ENCODE assay signal across 15 cellular contexts in the genomic region with DNA sequence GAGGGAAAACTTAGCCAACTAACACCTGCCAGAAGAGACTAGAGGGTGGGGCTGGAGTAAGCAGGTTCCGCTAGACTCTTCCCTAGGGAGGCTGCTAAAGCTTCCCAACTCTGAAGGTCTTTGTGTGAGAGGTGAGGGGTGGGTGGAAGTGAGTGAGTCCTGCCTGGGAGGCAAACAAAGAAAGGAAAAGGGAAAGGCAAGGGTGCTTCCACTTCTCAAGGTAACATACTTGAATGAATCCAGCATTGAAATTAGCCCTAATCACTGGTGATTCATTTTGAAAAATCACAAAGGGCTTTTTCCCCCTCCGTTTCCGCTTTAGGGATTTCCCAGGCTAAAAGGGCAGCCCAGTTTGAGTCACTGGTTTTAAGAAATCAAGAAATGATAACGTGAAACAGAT.
DNase-seq lines count a peak whose midpoint lies in the region; ATAC-seq and TF ChIP-seq lines count a peak whose summit lies in the region.
"Had no signal": no experiment of that assay in that cellular context is flagged by ENCODE, and none has a peak within 500 bp of the region (broad histone marks: within the 10 kb centered on the region; RNA-seq: fewer than 3 reads in every experiment).

No MANE protein-coding gene starts in this region.

- H3K4me3 ChIP-seq in body of pancreas (no peak overlapping the region), heart right ventricle (no peak overlapping the region), psoas muscle (no peak overlapping the region), upper lobe of left lung (no peak overlapping the region)
- H3K4me3 ChIP-seq: coronary artery had no signal

- H3K36me3 ChIP-seq in body of pancreas (replicated peaks in 1 of 2; ENCODE audit: insufficient read depth in 1 of 2, low read depth in 2 of 2) = no peaks in the 10 kb centered on the region
- no peaks in the 10 kb centered on the region for H3K36me3 ChIP-seq in heart right ventricle
- no peaks in the 10 kb centered on the region for H3K36me3 ChIP-seq in psoas muscle (ENCODE audit: insufficient read depth in 1 of 2, low read depth in 1 of 2)
- no peaks in the 10 kb centered on the region for H3K36me3 ChIP-seq in upper lobe of left lung

- H3K4me1 ChIP-seq in body of pancreas (no peaks in the 10 kb centered on the region), heart right ventricle (peaks cover 1 to 69% (median 46%) of the 10 kb centered on the region in 9 donors), psoas muscle (peaks cover 11% of the 10 kb centered on the region), upper lobe of left lung (peaks cover 0 to 5% (median 0%) of the 10 kb centered on the region in 4 donors)

- H3K9me3 ChIP-seq in body of pancreas = no peaks in the 10 kb centered on the region
- no peaks in the 10 kb centered on the region for H3K9me3 ChIP-seq in heart right ventricle
- no peaks in the 10 kb centered on the region for H3K9me3 ChIP-seq in psoas muscle
- H3K9me3 ChIP-seq in upper lobe of left lung = peaks cover 0 to 2% (median 0%) of the 10 kb centered on the region in 4 donors

- intact Hi-C loops in body of pancreas (cut with DNase I) = no loop called here
- intact Hi-C loops in heart right ventricle (cut with DNase I) = loop anchor here in 7 of 10 donors (1.0 to 10.0 kb wide), 6 partner anchors 93 to 373 kb away; a partner anchor contains a TSS
- intact Hi-C loops in psoas muscle (cut with DNase I) = loop anchor here in 1 of 2 donors (5.0 kb wide), 1 partner anchor 181 kb away; no protein-coding TSS in a partner anchor

- DNase-seq in HT1080 (ENCODE audit: low read depth) = peak; percentile 51
- DNase-seq in body of pancreas = no peak
- peak in 1 of 2 donors; percentile 73 for DNase-seq in heart right ventricle
- DNase-seq in psoas muscle = no peak
- no peak for DNase-seq in activated CD8-positive, alpha-beta memory T cell treated with anti-CD3 and anti-CD28 coated beads, Interleukin-2, amount 50 U/mL, for 4 hours
- no peak for DNase-seq in 8988T
- no peak for DNase-seq in upper lobe of left lung
- DNase-seq in NCI-H1694 treated with DMSO at 0.1 percent for 48 hours (lab: John Stamatoyannopoulos, UW) = no peak
- DNase-seq: activated naive CD8-positive, alpha-beta T cell treated with anti-CD3 and anti-CD28 coated beads, Interleukin-2, amount 10 ng/mL, durations not matched to agents 7 days and 5 days; C1 segment of cervical spinal cord; naive thymus-derived CD4-positive, alpha-beta T cell; stimulated activated naive CD4-positive, alpha-beta T cell treated with Interleukin-2 at 50 U/mL for 16 hours; T-helper 1 cell had no signal

- H3K27ac ChIP-seq in body of pancreas (peak overlapping the region in 1 of 4 donors; percentile 37), heart right ventricle (peak overlapping the region in 9 of 10 donors; percentile 5 to 84 (median 75)), psoas muscle (no peak overlapping the region), upper lobe of left lung (no peak overlapping the region)
- H3K27ac ChIP-seq: coronary artery had no signal

- ATAC-seq in body of pancreas (peak; percentile 58), heart right ventricle (peak; percentile 76 to 94 (median 91)), psoas muscle (peak; percentile 46 to 66 (median 50)), upper lobe of left lung (ENCODE audit: low FRiP score in 2 of 2) (no peak)
- ATAC-seq: activated CD4-positive, CD25-positive, alpha-beta regulatory T cell treated with anti-CD3 and anti-CD28 coated beads, Interleukin-2, amount 50 U/mL, for 24 hours; naive thymus-derived CD4-positive, alpha-beta T cell had no signal

- TF ChIP-seq CTCF in body of pancreas (IDR thresholded peaks at IDR 0.05) (no peak), heart right ventricle (IDR thresholded peaks at IDR 0.05) (no peak), psoas muscle (IDR thresholded peaks at IDR 0.05) (no peak), upper lobe of left lung (IDR thresholded peaks at IDR 0.05) (no peak)

- TF ChIP-seq EP300 in upper lobe of left lung (IDR thresholded peaks at IDR 0.05) = no peak

- no peak for TF ChIP-seq POLR2A in body of pancreas (IDR thresholded peaks at IDR 0.05)
- no peak for TF ChIP-seq POLR2A in upper lobe of left lung (IDR thresholded peaks at IDR 0.05)

- WGBS in body of pancreas, 2 donors = 50 to 61% methylated on average over 4 of the region's 4 CpGs
- WGBS in heart right ventricle, 2 donors = 48 to 60% methylated on average over 4 of the region's 4 CpGs
- WGBS in psoas muscle, 3 donors = 53 to 60% (median 56%) methylated on average over 4 of the region's 4 CpGs
- WGBS in upper lobe of left lung, 2 donors = 53 to 61% methylated on average over 4 of the region's 4 CpGs

- H3K27me3 ChIP-seq in body of pancreas (no peaks in the 10 kb centered on the region), heart right ventricle (no peaks in the 10 kb centered on the region), psoas muscle (ENCODE audit: insufficient read depth in 3 of 3, low read length in 2 of 3) (no peaks in the 10 kb centered on the region), upper lobe of left lung (no peaks in the 10 kb centered on the region)

Comparison
In these comparisons a context has a peak if more than half of its experiments do, and no peak if none do; other contexts are left out.
1. ATAC-seq: peak in body of pancreas (single experiment), heart right ventricle (8 of 8) and psoas muscle (4 of 4); none in upper lobe of left lung (0 of 2).
2. H3K27ac ChIP-seq: peak in heart right ventricle (9 of 10); none in psoas muscle (single experiment) and upper lobe of left lung (0 of 4).